ENCODE assay signal across 8 cellular contexts in genomic region chr2:191049728-191050639, GRCh38. TPM values are rescaled to one million over a fixed set of nuclear protein-coding genes. Genes with fewer than 3 reads are reported as not detected.
DNase-seq lines count a peak whose midpoint lies in the region; ATAC-seq and TF ChIP-seq lines count a peak whose summit lies in the region.

No MANE protein-coding gene starts in this region.

- H3K27me3 ChIP-seq in MM.1S (replicated peaks; ENCODE audit: insufficient read depth, low read length), result no peaks in the 10 kb centered on the region

- no peak overlapping the region for H3K4me2 ChIP-seq in MM.1S (ENCODE audit: low read depth, low read length)

- H3K27ac ChIP-seq in MM.1S (ENCODE audit: low read length), result no peak overlapping the region

- no peak for TF ChIP-seq CTCF in GM20000 (IDR thresholded peaks at IDR 0.05; ENCODE audit: extremely low read depth, missing control alignments)
- no peak for TF ChIP-seq CTCF in MM.1S (IDR thresholded peaks at IDR 0.05; ENCODE audit: low read length)

- no peaks in the 10 kb centered on the region for H3K9me3 ChIP-seq in MM.1S (replicated peaks; ENCODE audit: insufficient read depth, low read length)

- H3K9ac ChIP-seq in MM.1S (ENCODE audit: low read length), result no peak overlapping the region

- no peaks in the 10 kb centered on the region for H4K20me1 ChIP-seq in MM.1S (ENCODE audit: insufficient read depth, low read length)

- no peaks in the 10 kb centered on the region for H3K36me3 ChIP-seq in MM.1S (replicated peaks; ENCODE audit: insufficient read depth, low read length)

- peaks cover 12% of the 10 kb centered on the region for H3K4me1 ChIP-seq in MM.1S (ENCODE audit: low read length)

- H3F3A ChIP-seq in MM.1S (ENCODE audit: insufficient read depth, low read length), result no peaks in the 10 kb centered on the region

- no peaks in the 10 kb centered on the region for H3K9me2 ChIP-seq in MM.1S (replicated peaks; ENCODE audit: insufficient read depth, low read length)

- no peak overlapping the region for H2AFZ ChIP-seq in MM.1S (ENCODE audit: low read length)

- H3K79me2 ChIP-seq in MM.1S (ENCODE audit: low read length), result no peaks in the 10 kb centered on the region

- no peak overlapping the region for H3K4me3 ChIP-seq in MM.1S (ENCODE audit: low read length)

- peak; percentile 53 for DNase-seq in AG20443 (ENCODE audit: low spot score)
- DNase-seq in GM20000 (ENCODE audit: low spot score), result peak; percentile 31
- DNase-seq in LHCN-M2 (ENCODE audit: low read depth), result peak; percentile 79
- peak; percentile 89 for DNase-seq in fibroblast of gingiva (ENCODE audit: low read depth)
- DNase-seq in GDM1 (lab: John Stamatoyannopoulos, UW), result no peak
- DNase-seq in MM.1S, result no peak
- no peak for DNase-seq in HK-2 (ENCODE audit: unreplicated experiment)

- no peak for ATAC-seq in HG03439 (IDR thresholded peaks at IDR 0.05; ENCODE audit: unreplicated experiment)

RNA-seq across cellular contexts. Expression of gene STAT1, which starts 36.0 kb away (rescaled TPM):
- total RNA-seq in LHCN-M2 (2014; rRNA removed), result 64.4 and 94.9 TPM in 2 replicates
- polyA plus RNA-seq in LHCN-M2 (2012), result 66.1 TPM

Comparison
In these comparisons a context has a peak if more than half of its experiments do, and no peak if none do; other contexts are left out.
1. DNase-seq: peak in AG20443 (single experiment), GM20000 (single experiment), LHCN-M2 (single experiment) and fibroblast of gingiva (single experiment); none in GDM1 (single experiment), MM.1S (single experiment) and HK-2 (single experiment).